ENCODE assay signal across 11 cellular contexts in the genomic region with DNA sequence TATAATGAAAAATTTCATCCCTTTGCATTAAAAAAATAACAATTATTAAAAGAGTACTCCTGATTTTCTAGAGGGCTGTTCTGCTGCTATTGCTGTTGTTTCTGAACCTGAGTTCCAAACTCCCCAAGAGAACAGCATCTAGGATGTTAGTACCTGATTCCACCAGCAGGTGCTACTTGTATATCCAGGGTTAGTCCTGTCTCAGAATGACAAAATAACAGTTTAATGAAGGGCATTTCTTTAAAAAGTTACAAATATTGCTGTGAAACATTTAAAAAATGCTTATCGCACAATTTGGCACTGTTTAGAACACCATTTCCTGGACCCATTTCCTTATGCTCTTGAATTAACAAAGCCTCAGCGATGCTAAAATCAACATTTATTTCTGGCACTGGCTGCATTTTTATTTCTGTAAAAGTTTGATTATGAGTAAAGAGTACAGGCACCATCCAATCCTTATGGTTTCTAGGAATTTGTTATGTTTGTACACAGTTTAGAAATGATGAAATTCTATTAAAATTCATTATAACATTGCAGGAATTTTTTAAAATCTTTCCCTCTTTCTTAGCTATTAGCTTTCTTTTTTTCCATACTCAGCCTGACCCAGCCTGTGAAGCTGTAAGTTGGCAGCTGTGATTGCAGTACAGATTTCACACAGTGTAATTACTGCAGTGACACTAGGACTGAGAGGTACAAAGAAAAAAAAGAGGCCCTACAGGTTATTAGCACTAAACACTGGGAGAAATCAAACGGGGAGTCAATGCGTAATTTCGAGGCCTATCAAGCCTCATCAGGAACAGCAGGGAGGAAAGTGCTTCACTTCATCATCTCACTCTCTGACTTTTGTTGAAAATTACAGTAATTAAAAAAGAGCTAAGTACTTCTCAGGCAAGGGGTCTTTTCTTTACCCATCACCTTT.
DNase-seq lines count a peak whose midpoint lies in the region; ATAC-seq, FAIRE-seq and TF ChIP-seq lines count a peak whose summit lies in the region.
"Had no signal": no experiment of that assay in that cellular context is flagged by ENCODE, and none has a peak within 500 bp of the region (broad histone marks: within the 10 kb centered on the region; RNA-seq: fewer than 3 reads in every experiment).

No MANE protein-coding gene starts in this region.

- intact Hi-C loops in HepG2 (cut with micrococcal nuclease; ENCODE audit: unreplicated experiment): no loop called here

- no peak for TF ChIP-seq EP300 in HepG2 (IDR thresholded peaks at IDR 0.05; ENCODE audit: low read depth in 2 of 2, low read length in 2 of 2)
- no peak for TF ChIP-seq EP300 in HepG2 (CRISPR knock-in tag; IDR thresholded peaks at IDR 0.05; ENCODE audit: borderline replicate concordance)

- no peaks in the 10 kb centered on the region for H3K4me1 Mint-ChIP-seq in activated CD4-positive, alpha-beta T cell treated with anti-CD3 and anti-CD28 coated beads, Interleukin-2, amount 10 ng/mL, durations not matched to agents 7 days and 5 days

- no peaks in the 10 kb centered on the region for H3K36me3 Mint-ChIP-seq in activated CD4-positive, alpha-beta T cell treated with anti-CD3 and anti-CD28 coated beads, Interleukin-2, amount 10 ng/mL, durations not matched to agents 7 days and 5 days (ENCODE audit: low read depth)

- 46% methylated on average over 5 of the region's 5 CpGs for WGBS in HepG2 (ENCODE audit: low lambda C conversion rate)

- CTCF ChIA-PET in HepG2 (lab: Yijun Ruan, JAX; ENCODE audit: low intra/inter-chr PET ratio, low total read pairs): no interaction called here
- CTCF ChIA-PET in activated CD4-positive, alpha-beta T cell treated with anti-CD3 and anti-CD28 coated beads, Interleukin-2, amount 10 ng/mL, durations not matched to agents 7 days and 5 days (lab: Charles Lee): no interaction called here

- H3K27me3 Mint-ChIP-seq in activated CD4-positive, alpha-beta T cell treated with anti-CD3 and anti-CD28 coated beads, Interleukin-2, amount 10 ng/mL, durations not matched to agents 7 days and 5 days: no peaks in the 10 kb centered on the region

- ATAC-seq in HG03521 (IDR thresholded peaks at IDR 0.05; ENCODE audit: unreplicated experiment): peak; percentile 54
- ATAC-seq in RWPE2 (ENCODE audit: low read depth): no peak
- peak; percentile 62 for ATAC-seq in HepG2

- no peak for TF ChIP-seq RAD21 in HepG2 (CRISPR knock-in tag; IDR thresholded peaks at IDR 0.05)

- H2AFZ ChIP-seq in HepG2 (ENCODE audit: low read length): no peak overlapping the region

- H3K79me2 ChIP-seq in HepG2 (ENCODE audit: insufficient read depth, low read length): no peaks in the 10 kb centered on the region

- TF ChIP-seq CTCF in GM12874 (IDR thresholded peaks at IDR 0.05; ENCODE audit: insufficient read depth, low read depth, low read length): peak; percentile 20; the same call in 1 of the 2 replicates
- TF ChIP-seq CTCF in RWPE2 (IDR thresholded peaks at IDR 0.05; ENCODE audit: poor library complexity, severe bottlenecking): peak; percentile 21
- TF ChIP-seq CTCF in HepG2 (CRISPR knock-in tag; IDR thresholded peaks at IDR 0.05): no peak

- POLR2A ChIA-PET in HepG2 (lab: Yijun Ruan, JAX): no interaction called here
- POLR2A ChIA-PET in activated CD4-positive, alpha-beta T cell treated with anti-CD3 and anti-CD28 coated beads, Interleukin-2, amount 10 ng/mL, durations not matched to agents 7 days and 5 days (lab: Charles Lee): no interaction called here

- no peak overlapping the region for H3K4me3 ChIP-seq in RWPE2 (ENCODE audit: severe bottlenecking)
- no peak overlapping the region for H3K4me3 ChIP-seq in HepG2 (replicated peaks in 1 of 3; ENCODE audit: insufficient read depth in 1 of 3, low read depth in 2 of 3, low read length in 3 of 3)

- no peak overlapping the region for H3K9ac ChIP-seq in HepG2 (ENCODE audit: insufficient read depth, low read depth, low read length)

- DNase-seq in RWPE2 (ENCODE audit: low spot score): no peak
- DNase-seq in HepG2 (ENCODE audit: low spot score): peak; percentile 7
- DNase-seq in effector CD4-positive, alpha-beta T cell: no peak
- no peak for DNase-seq in activated CD4-positive, alpha-beta T cell treated with anti-CD3 and anti-CD28 coated beads, Interleukin-2, amount 10 ng/mL, durations not matched to agents 7 days and 5 days
- no peak for DNase-seq in activated T-cell treated with anti-CD3 and anti-CD28 coated beads, Interleukin-2, amount 50 U/mL, for 48 hours
- no peak for DNase-seq in NCI-H510A (lab: John Stamatoyannopoulos, UW)
- DNase-seq: stimulated activated CD4-positive, alpha-beta T cell treated with anti-CD3 and anti-CD28 coated beads, Interleukin-2, amount 100 ng/mL, for 24 hours had no signal

- no peak overlapping the region for H3K4me3 Mint-ChIP-seq in activated CD4-positive, alpha-beta T cell treated with anti-CD3 and anti-CD28 coated beads, Interleukin-2, amount 10 ng/mL, durations not matched to agents 7 days and 5 days
- H3K4me3 Mint-ChIP-seq: T-helper 1 cell treated with Interleukin-12 subunit alpha and Interleukin-12 subunit beta and Interleukin-4 antibody, amounts not matched to agents 30 μg/mL and 1 μg/mL, for 36 hours had no signal

- no peak overlapping the region for H3K27ac Mint-ChIP-seq in activated CD4-positive, alpha-beta T cell treated with anti-CD3 and anti-CD28 coated beads, Interleukin-2, amount 10 ng/mL, durations not matched to agents 7 days and 5 days
- H3K27ac Mint-ChIP-seq: T-helper 1 cell treated with Interleukin-12 subunit alpha and Interleukin-12 subunit beta and Interleukin-4 antibody, amounts not matched to agents 30 μg/mL and 1 μg/mL, for 36 hours had no signal

- no TSS peak for BruUV-seq in HepG2 (replicated peaks; lab: Mats Ljungman, UMichigan)

- H3K27me3 ChIP-seq in RWPE2 (ENCODE audit: insufficient read depth, poor library complexity, severe bottlenecking) (no peaks in the 10 kb centered on the region), HepG2 (ENCODE audit: control insufficient read depth in 1 of 2, insufficient read depth in 2 of 2, low read length in 2 of 2) (no peaks in the 10 kb centered on the region)

- H3K4me1 ChIP-seq in RWPE2 (ENCODE audit: insufficient read depth, poor library complexity, severe bottlenecking) (no peaks in the 10 kb centered on the region), HepG2 (ENCODE audit: insufficient read depth, low read length) (peaks cover 5% of the 10 kb centered on the region; the same call in 1 of the 2 replicates)

- no peak overlapping the region for H3K4me2 ChIP-seq in HepG2 (ENCODE audit: low read depth, low read length)

- no peak overlapping the region for H3K27ac ChIP-seq in RWPE2 (ENCODE audit: poor library complexity, severe bottlenecking)
- H3K27ac ChIP-seq in HepG2 (ENCODE audit: extremely low read length, insufficient read depth, low read length): no peak overlapping the region

- no peaks in the 10 kb centered on the region for H3K9me3 Mint-ChIP-seq in activated CD4-positive, alpha-beta T cell treated with anti-CD3 and anti-CD28 coated beads, Interleukin-2, amount 10 ng/mL, durations not matched to agents 7 days and 5 days
- H3K9me3 Mint-ChIP-seq: T-helper 1 cell treated with Interleukin-12 subunit alpha and Interleukin-12 subunit beta and Interleukin-4 antibody, amounts not matched to agents 30 μg/mL and 1 μg/mL, for 36 hours had no signal

- FAIRE-seq in HepG2 (lab: Jason Lieb, UNC): no peak
- FAIRE-seq: GM12892 had no signal

- H3K36me3 ChIP-seq in RWPE2 (ENCODE audit: low read depth): no peaks in the 10 kb centered on the region
- no peaks in the 10 kb centered on the region for H3K36me3 ChIP-seq in HepG2 (replicated peaks in 1 of 2; ENCODE audit: control insufficient read depth in 1 of 2, insufficient read depth in 2 of 2, low read length in 2 of 2)

- H4K20me1 ChIP-seq in HepG2 (ENCODE audit: insufficient read depth, low read length): no peaks in the 10 kb centered on the region

- in situ Hi-C loops in HepG2 (cut with HindIII; ENCODE audit: extremely low pct_ligation_motif_present, low pct_unique_long_range_greater_than_20kb): no loop called here

- no peak for TF ChIP-seq POLR2A in HepG2 (IDR thresholded peaks at IDR 0.05; ENCODE audit: insufficient read depth in 1 of 2, low read depth in 2 of 2, low read length in 2 of 2)

- no peaks in the 10 kb centered on the region for H3K9me3 ChIP-seq in RWPE2 (ENCODE audit: severe bottlenecking)
- no peaks in the 10 kb centered on the region for H3K9me3 ChIP-seq in HepG2 (ENCODE audit: low read length)

TF ChIP-seq in HepG2, 621 proteins besides CTCF, POLR2A, EP300 and RAD21:
- no peak for TF ChIP-seq HOXA3 (CRISPR knock-in tag; IDR thresholded peaks at IDR 0.05)
- TF ChIP-seq, protein P1, sequence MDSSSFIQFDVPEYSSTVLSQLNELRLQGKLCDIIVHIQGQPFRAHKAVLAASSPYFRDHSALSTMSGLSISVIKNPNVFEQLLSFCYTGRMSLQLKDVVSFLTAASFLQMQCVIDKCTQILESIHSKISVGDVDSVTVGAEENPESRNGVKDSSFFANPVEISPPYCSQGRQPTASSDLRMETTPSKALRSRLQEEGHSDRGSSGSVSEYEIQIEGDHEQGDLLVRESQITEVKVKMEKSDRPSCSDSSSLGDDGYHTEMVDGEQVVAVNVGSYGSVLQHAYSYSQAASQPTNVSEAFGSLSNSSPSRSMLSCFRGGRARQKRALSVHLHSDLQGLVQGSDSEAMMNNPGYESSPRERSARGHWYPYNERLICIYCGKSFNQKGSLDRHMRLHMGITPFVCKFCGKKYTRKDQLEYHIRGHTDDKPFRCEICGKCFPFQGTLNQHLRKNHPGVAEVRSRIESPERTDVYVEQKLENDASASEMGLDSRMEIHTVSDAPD (CRISPR knock-in tag; IDR thresholded peaks at IDR 0.05): no peak
- no peak for TF ChIP-seq ZNF256 (CRISPR knock-in tag; conservative IDR thresholded peaks at IDR 0.05)
- TF ChIP-seq MAFK (conservative IDR thresholded peaks at IDR 0.05 in 1 of 2, IDR thresholded peaks at IDR 0.05 in 1 of 2; ENCODE audit: low read length in 2 of 2): peak in 1 of 2 experiments; percentile 1; a peak in 1 of 4 replicates
